ENCODE assay signal across 34 cellular contexts in genomic region chrX:105173071-105173470, GRCh38. TPM values are rescaled to one million over a fixed set of nuclear protein-coding genes. Genes with fewer than 3 reads are reported as not detected.
A peak's percentile ranks its signal among the peaks of the same experiment; 100 is the strongest.
DNase-seq lines count a peak whose midpoint lies in the region; ATAC-seq, FAIRE-seq and TF ChIP-seq lines count a peak whose summit lies in the region.
"Had no signal": no experiment of that assay in that cellular context is flagged by ENCODE, and none has a peak within 500 bp of the region (broad histone marks: within the 10 kb centered on the region; RNA-seq: fewer than 3 reads in every experiment).

No MANE protein-coding gene starts in this region.

- no peak overlapping the region for H3K9ac ChIP-seq in trophoblast cell (ENCODE audit: low read length)
- H3K9ac ChIP-seq: BLaER1 had no signal

- ATAC-seq in GM19035 (IDR thresholded peaks at IDR 0.05; ENCODE audit: unreplicated experiment) = no peak
- ATAC-seq: GM12878 had no signal

- no peaks in the 10 kb centered on the region for H3K9me3 ChIP-seq in trophoblast cell (ENCODE audit: insufficient read depth, low read depth, low read length)
- H3K9me3 ChIP-seq: BE2C, BLaER1 had no signal

- no peak overlapping the region for H3K4me3 ChIP-seq in trophoblast cell (ENCODE audit: low read depth, low read length)
- H3K4me3 ChIP-seq: BLaER1, GM12878 had no signal

- H3K27me3 Mint-ChIP-seq in endothelial cell (ENCODE audit: unreplicated experiment) = peaks cover 2% of the 10 kb centered on the region
- H3K27me3 Mint-ChIP-seq: CD4-positive, alpha-beta memory T cell; CD4-positive, CD25-positive, alpha-beta regulatory T cell had no signal

- no peaks in the 10 kb centered on the region for H3K79me1 ChIP-seq in trophoblast cell (ENCODE audit: low read length)

- H3K36me3 ChIP-seq in trophoblast cell (ENCODE audit: control insufficient read depth in 1 of 2, insufficient read depth in 2 of 2, low read length in 2 of 2) = no peaks in the 10 kb centered on the region
- H3K36me3 ChIP-seq: BE2C, BLaER1 had no signal

- H2AFZ ChIP-seq in trophoblast cell (ENCODE audit: insufficient read depth, low read length, poor library complexity) = no peak overlapping the region

- no peak for FAIRE-seq in RCC 7860 (lab: Jason Lieb, UNC)
- FAIRE-seq: A204.1, GM12878, GM12892, GM18507, GM19239 had no signal

- no peak overlapping the region for H3K14ac ChIP-seq in trophoblast cell (ENCODE audit: low read length)

- H2AK5ac ChIP-seq in trophoblast cell (ENCODE audit: low read length) = no peak overlapping the region

- H3K4me1 ChIP-seq in trophoblast cell (ENCODE audit: control insufficient read depth in 1 of 2, insufficient read depth in 2 of 2, low read length in 2 of 2) = no peaks in the 10 kb centered on the region
- H3K4me1 ChIP-seq: BE2C, BLaER1 had no signal

- H4K8ac ChIP-seq in trophoblast cell (ENCODE audit: low read depth, low read length) = no peak overlapping the region

- H3K27me3 ChIP-seq in trophoblast cell (ENCODE audit: insufficient read depth, low read length) = no peaks in the 10 kb centered on the region
- H3K27me3 ChIP-seq: BE2C, BLaER1 had no signal

- no peak overlapping the region for H2BK5ac ChIP-seq in trophoblast cell (ENCODE audit: low read depth, low read length, poor library complexity)

- no peak overlapping the region for H2BK12ac ChIP-seq in trophoblast cell (ENCODE audit: low read length)

- no peaks in the 10 kb centered on the region for H3K36me3 Mint-ChIP-seq in endothelial cell (ENCODE audit: low read depth, unreplicated experiment)
- H3K36me3 Mint-ChIP-seq: CD14-positive monocyte; CD4-positive, alpha-beta memory T cell; CD4-positive, CD25-positive, alpha-beta regulatory T cell; CD8-positive, alpha-beta memory T cell had no signal

- H3K23ac ChIP-seq in trophoblast cell (ENCODE audit: low read length) = no peak overlapping the region

- H3K4me2 ChIP-seq in trophoblast cell (ENCODE audit: low read length) = no peak overlapping the region
- H3K4me2 ChIP-seq: BLaER1 had no signal

- H3K4me3 Mint-ChIP-seq in endothelial cell (ENCODE audit: unreplicated experiment) = no peak overlapping the region
- H3K4me3 Mint-ChIP-seq: CD14-positive monocyte; CD4-positive, alpha-beta memory T cell; CD4-positive, CD25-positive, alpha-beta regulatory T cell; CD8-positive, alpha-beta memory T cell had no signal

- no peak overlapping the region for H3K4ac ChIP-seq in trophoblast cell (ENCODE audit: low read depth, low read length)

- no peaks in the 10 kb centered on the region for H3K4me1 Mint-ChIP-seq in endothelial cell (ENCODE audit: unreplicated experiment)
- H3K4me1 Mint-ChIP-seq: CD14-positive monocyte; CD4-positive, alpha-beta memory T cell; CD4-positive, CD25-positive, alpha-beta regulatory T cell; CD8-positive, alpha-beta memory T cell had no signal

- peak; percentile 1 for DNase-seq in LoVo (ENCODE audit: low spot score)
- peak; percentile 55 for DNase-seq in RCC 7860 (ENCODE audit: low spot score)
- peak; percentile 13 for DNase-seq in kidney tubule cell (ENCODE audit: low spot score)
- peak; percentile 33 to 63 for DNase-seq in trophoblast cell
- no peak for DNase-seq in endothelial cell (ENCODE audit: low spot score)
- DNase-seq in NCI-H1930 (lab: John Stamatoyannopoulos, UW) = no peak
- DNase-seq in dedifferentiated amniotic fluid mesenchymal stem cell (ENCODE audit: extremely low spot score) = no peak
- DNase-seq: 8988T; ACHN; BE2C; C1 segment of cervical spinal cord; CD4-positive, alpha-beta memory T cell; CD4-positive, CD25-positive, alpha-beta regulatory T cell; CD8-positive, alpha-beta memory T cell; COR-L47; DMS 273 treated with DMSO at 0.1 percent for 48 hours; DMS153; DMS53; DMS79; DND-41; EL; GDM1 had no signal

- no peak overlapping the region for H3K27ac ChIP-seq in trophoblast cell (ENCODE audit: low read depth, low read length)
- H3K27ac ChIP-seq: BLaER1 had no signal

- no peaks in the 10 kb centered on the region for H3K79me2 ChIP-seq in trophoblast cell (ENCODE audit: control insufficient read depth, insufficient read depth, low read length, poor library complexity)

- peaks cover 4% of the 10 kb centered on the region for H3K9me3 Mint-ChIP-seq in endothelial cell (ENCODE audit: unreplicated experiment)

- no peak overlapping the region for H2BK120ac ChIP-seq in trophoblast cell (ENCODE audit: insufficient read depth, low read length, poor library complexity)

- WGBS in trophoblast cell (ENCODE audit: extremely low coverage, insufficient coverage, insufficient read length) = no CpG with 5 or more reads among the region's 4 CpGs

- no peak overlapping the region for H4K12ac ChIP-seq in trophoblast cell (ENCODE audit: low read depth, low read length)

- H3K27ac Mint-ChIP-seq in endothelial cell (ENCODE audit: unreplicated experiment) = no peak overlapping the region
- H3K27ac Mint-ChIP-seq: CD4-positive, alpha-beta memory T cell; CD4-positive, CD25-positive, alpha-beta regulatory T cell; CD8-positive, alpha-beta memory T cell had no signal

- no peak overlapping the region for H3K18ac ChIP-seq in trophoblast cell (ENCODE audit: low read length)

- TF ChIP-seq CTCF in endothelial cell (IDR thresholded peaks at IDR 0.05; ENCODE audit: unreplicated experiment) = no peak

- no peak overlapping the region for H4K91ac ChIP-seq in trophoblast cell (ENCODE audit: low read depth, low read length)

RNA-seq across cellular contexts. Expression of gene TEX13A, which starts 47.4 kb away (rescaled TPM):
- polyA plus RNA-seq in trophoblast cell (2013) = not detected in 2 replicates
- total RNA-seq in endothelial cell (ENCODE audit: unreplicated experiment) = not detected
- total RNA-seq: A673; CD4-positive, alpha-beta memory T cell; CD4-positive, CD25-positive, alpha-beta regulatory T cell; CD8-positive, alpha-beta memory T cell; Daoy; G401; GM12878 had no signal
- polyA plus RNA-seq: AG04450; CD14-positive monocyte; CD4-positive, alpha-beta memory T cell; CD4-positive, CD25-positive, alpha-beta regulatory T cell; CD8-positive, alpha-beta memory T cell; GM12878 had no signal

Comparison
In these comparisons a context has a peak if more than half of its experiments do, and no peak if none do; other contexts are left out.
1. DNase-seq: peak in LoVo (single experiment), RCC 7860 (single experiment), kidney tubule cell (single experiment) and trophoblast cell (2 of 2); none in endothelial cell (single experiment), NCI-H1930 (0 of 2) and dedifferentiated amniotic fluid mesenchymal stem cell (single experiment).